28 cellular contexts compared by ENCODE assay signal in genomic region chr2:189797902-189798301, GRCh38. TPM values are rescaled to one million over a fixed set of nuclear protein-coding genes. Genes with fewer than 3 reads are reported as not detected.
DNase-seq lines count a peak whose midpoint lies in the region; ATAC-seq and TF ChIP-seq lines count a peak whose summit lies in the region.
"Had no signal": no experiment of that assay in that cellular context is flagged by ENCODE, and none has a peak within 500 bp of the region (broad histone marks: within the 10 kb centered on the region; RNA-seq: fewer than 3 reads in every experiment).

No MANE protein-coding gene starts in this region.

- no peak for TF ChIP-seq CTCF in vagina (IDR thresholded peaks at IDR 0.05)

- 89% methylated on average over 6 of the region's 6 CpGs for WGBS in right cardiac atrium

- no peaks in the 10 kb centered on the region for H3K4me1 ChIP-seq in right cardiac atrium (ENCODE audit: control insufficient read depth, insufficient read depth, low read length)
- H3K4me1 ChIP-seq in vagina = peaks cover 19% of the 10 kb centered on the region

- H3K27me3 Mint-ChIP-seq in effector memory CD8-positive, alpha-beta T cell = no peaks in the 10 kb centered on the region
- H3K27me3 Mint-ChIP-seq: activated naive CD8-positive, alpha-beta T cell treated with anti-CD3 and anti-CD28 coated beads for 36 hours; B cell; naive thymus-derived CD4-positive, alpha-beta T cell had no signal

- no peak overlapping the region for H3K4me3 Mint-ChIP-seq in effector memory CD8-positive, alpha-beta T cell
- H3K4me3 Mint-ChIP-seq: activated CD8-positive, alpha-beta T cell treated with anti-CD3 and anti-CD28 coated beads, Interleukin-2, amount 10 ng/mL, durations not matched to agents 7 days and 5 days; activated naive CD8-positive, alpha-beta T cell treated with anti-CD3 and anti-CD28 coated beads for 36 hours; B cell; CD8-positive, alpha-beta T cell; naive thymus-derived CD4-positive, alpha-beta T cell had no signal

- peaks cover 34% of the 10 kb centered on the region for H3K36me3 Mint-ChIP-seq in effector memory CD8-positive, alpha-beta T cell (ENCODE audit: insufficient read depth)

- H3K4me3 ChIP-seq in right cardiac atrium (ENCODE audit: low read length) (no peak overlapping the region), vagina (no peak overlapping the region)
- H3K4me3 ChIP-seq: A549, heart left ventricle, K562, MG63 had no signal

- ATAC-seq in left ventricle myocardium superior (peak; percentile 22), right cardiac atrium (no peak)
- no peak for ATAC-seq in effector memory CD8-positive, alpha-beta T cell (replicated peaks)
- ATAC-seq: CD8-positive, alpha-beta T cell; naive thymus-derived CD4-positive, alpha-beta T cell had no signal

- no peaks in the 10 kb centered on the region for H3K9me3 Mint-ChIP-seq in effector memory CD8-positive, alpha-beta T cell
- H3K9me3 Mint-ChIP-seq: activated naive CD8-positive, alpha-beta T cell treated with anti-CD3 and anti-CD28 coated beads for 36 hours; activated T-helper 2 cell treated with anti-CD3 and anti-CD28 coated beads, Interferon-gamma antibody, Interleukin-2, Interleukin-4, amounts not matched to agents 10 μg/mL and 5 μg/mL and 100 μg/mL, durations not matched to agents 14 hours and 24 hours and 36 hours; CD8-positive, alpha-beta T cell; naive thymus-derived CD4-positive, alpha-beta T cell had no signal

- intact Hi-C loops in left ventricle myocardium superior (cut with micrococcal nuclease) = no loop called here
- intact Hi-C loops in right cardiac atrium (cut with DNase I) = loop anchor here in 1 of 4 donors (5.0 kb wide), 1 partner anchor 284 kb away; no protein-coding TSS in a partner anchor
- intact Hi-C loops in vagina (cut with DNase I) = no loop called here

- H3K27ac Mint-ChIP-seq in effector memory CD8-positive, alpha-beta T cell = no peak overlapping the region
- H3K27ac Mint-ChIP-seq: activated CD8-positive, alpha-beta T cell treated with anti-CD3 and anti-CD28 coated beads, Interleukin-2, amount 10 ng/mL, durations not matched to agents 7 days and 5 days; activated naive CD8-positive, alpha-beta T cell treated with anti-CD3 and anti-CD28 coated beads for 36 hours; activated T-helper 2 cell treated with anti-CD3 and anti-CD28 coated beads, Interferon-gamma antibody, Interleukin-2, Interleukin-4, amounts not matched to agents 10 μg/mL and 5 μg/mL and 100 μg/mL, durations not matched to agents 14 hours and 24 hours and 36 hours; B cell; CD8-positive, alpha-beta T cell had no signal

- H3K4me1 Mint-ChIP-seq in effector memory CD8-positive, alpha-beta T cell (ENCODE audit: low read depth in 2 of 2) = peaks cover 2 to 18% of the 10 kb centered on the region in 2 donors

- DNase-seq in left ventricle myocardium superior (no peak), right cardiac atrium (no peak), medulla oblongata (ENCODE audit: extremely low spot score) (peak; percentile 33), vagina (ENCODE audit: extremely low spot score in 2 of 2) (no peak), NCI-H1417 treated with DMSO at 0.1 percent for 48 hours (lab: John Stamatoyannopoulos, UW) (no peak), SKM-1 (lab: John Stamatoyannopoulos, UW; ENCODE audit: unreplicated experiment) (no peak)
- no peak for DNase-seq in effector memory CD8-positive, alpha-beta T cell
- DNase-seq: activated CD8-positive, alpha-beta T cell treated with anti-CD3 and anti-CD28 coated beads, Interleukin-2, amount 10 ng/mL, durations not matched to agents 7 days and 5 days; activated naive CD8-positive, alpha-beta T cell treated with anti-CD3 and anti-CD28 coated beads for 36 hours; CD8-positive, alpha-beta T cell; effector CD8-positive, alpha-beta T cell; H7; heart left ventricle; kidney glomerular epithelial cell; MG63; naive thymus-derived CD4-positive, alpha-beta T cell; NCI-H1105 treated with DMSO at 0.1 percent for 48 hours; NCI-H2029 treated with DMSO at 0.1 percent for 48 hours; NCI-H226; NCI-H82; SK-N-SH; T-helper 2 cell; trophoblast cell had no signal

- H3K27me3 ChIP-seq in right cardiac atrium (ENCODE audit: control insufficient read depth, insufficient read depth) = no peaks in the 10 kb centered on the region
- H3K27me3 ChIP-seq in vagina = no peaks in the 10 kb centered on the region
- H3K27me3 ChIP-seq: heart left ventricle, MG63 had no signal

- H3K9me3 ChIP-seq in right cardiac atrium (ENCODE audit: control insufficient read depth, low read length) = no peaks in the 10 kb centered on the region
- H3K9me3 ChIP-seq in vagina = no peaks in the 10 kb centered on the region
- H3K9me3 ChIP-seq: A549, heart left ventricle, MG63, SK-N-SH had no signal

- peaks cover 0 to 25% of the 10 kb centered on the region in 2 donors for H3K36me3 ChIP-seq in vagina

- TF ChIP-seq POLR2A in vagina (IDR thresholded peaks at IDR 0.05) = no peak

- no peak overlapping the region for H3K27ac ChIP-seq in right cardiac atrium (ENCODE audit: low read length)
- H3K27ac ChIP-seq in cingulate gyrus (ENCODE audit: low read depth, low read length) = peak overlapping the region; percentile 80
- peak overlapping the region; percentile 43 for H3K27ac ChIP-seq in vagina
- H3K27ac ChIP-seq: A549, heart left ventricle had no signal

RNA-seq across cellular contexts. Expression of gene PMS1, which starts 13.7 kb away (rescaled TPM):
- total RNA-seq in left ventricle myocardium superior (12.3 TPM), right cardiac atrium (10 to 100 TPM; 15.3 to 20.8 (median 17.7) TPM), vagina (20.1 TPM)
- 7.3 TPM for polyA plus RNA-seq in right cardiac atrium

RNA-seq across cellular contexts. Expression of gene ORMDL1, which starts 13.8 kb away (rescaled TPM):
- total RNA-seq in left ventricle myocardium superior (21.4 TPM), right cardiac atrium (10 to 100 TPM; 30.3 to 44.6 (median 35.2) TPM), vagina (58.9 TPM)
- polyA plus RNA-seq in right cardiac atrium = 43.3 TPM

RNA-seq across cellular contexts. Expression of gene OSGEPL1, which starts 35.3 kb away (rescaled TPM):
- total RNA-seq in left ventricle myocardium superior (12.6 TPM), right cardiac atrium (10 to 100 TPM in 1 of 4 donors, 1 to 10 TPM in 3; 4.3 to 10.5 (median 9.3) TPM), vagina (8.1 TPM)
- polyA plus RNA-seq in right cardiac atrium = 8.2 TPM
